In genomic region chr16:88662843-88663606, GRCh38 we compare ENCODE assay signal across 1 cellular context.
TF ChIP-seq lines count a peak whose summit lies in the region.

TSS of gene MVD (minus strand) at chr16:88663091. CDS start at chr16:88663080, 11 bp downstream.

TF ChIP-seq in WTC11, 78 proteins besides CTCF, POLR2A, EP300 and RAD21 (continued from another document):
- no peak for TF ChIP-seq RELA (CRISPR knock-in tag; IDR thresholded peaks at IDR 0.05; ENCODE audit: borderline replicate concordance)
- TF ChIP-seq FOXP4 (CRISPR knock-in tag; IDR thresholded peaks at IDR 0.05), result peak; percentile 48; the same call in 1 of the 2 replicates
- TF ChIP-seq CBFB (CRISPR knock-in tag; IDR thresholded peaks at IDR 0.05; ENCODE audit: low read depth), result no peak
- TF ChIP-seq FOXK1 (CRISPR knock-in tag; IDR thresholded peaks at IDR 0.05), result peak; percentile 90
- TF ChIP-seq MXD4 (CRISPR knock-in tag; IDR thresholded peaks at IDR 0.05; ENCODE audit: borderline replicate concordance), result no peak
- no peak for TF ChIP-seq ZNF671 (CRISPR knock-in tag; IDR thresholded peaks at IDR 0.05)
- TF ChIP-seq ZNF232 (CRISPR knock-in tag; IDR thresholded peaks at IDR 0.05), result peak; percentile 81
- TF ChIP-seq TEAD4 (CRISPR knock-in tag; IDR thresholded peaks at IDR 0.05), result no peak
- TF ChIP-seq SMAD3 (CRISPR knock-in tag; IDR thresholded peaks at IDR 0.05; ENCODE audit: borderline replicate concordance), result peak; percentile 69; the same call in 1 of the 2 replicates
- no peak for TF ChIP-seq ZMAT4 (CRISPR knock-in tag; IDR thresholded peaks at IDR 0.05)
- TF ChIP-seq, protein P1, sequence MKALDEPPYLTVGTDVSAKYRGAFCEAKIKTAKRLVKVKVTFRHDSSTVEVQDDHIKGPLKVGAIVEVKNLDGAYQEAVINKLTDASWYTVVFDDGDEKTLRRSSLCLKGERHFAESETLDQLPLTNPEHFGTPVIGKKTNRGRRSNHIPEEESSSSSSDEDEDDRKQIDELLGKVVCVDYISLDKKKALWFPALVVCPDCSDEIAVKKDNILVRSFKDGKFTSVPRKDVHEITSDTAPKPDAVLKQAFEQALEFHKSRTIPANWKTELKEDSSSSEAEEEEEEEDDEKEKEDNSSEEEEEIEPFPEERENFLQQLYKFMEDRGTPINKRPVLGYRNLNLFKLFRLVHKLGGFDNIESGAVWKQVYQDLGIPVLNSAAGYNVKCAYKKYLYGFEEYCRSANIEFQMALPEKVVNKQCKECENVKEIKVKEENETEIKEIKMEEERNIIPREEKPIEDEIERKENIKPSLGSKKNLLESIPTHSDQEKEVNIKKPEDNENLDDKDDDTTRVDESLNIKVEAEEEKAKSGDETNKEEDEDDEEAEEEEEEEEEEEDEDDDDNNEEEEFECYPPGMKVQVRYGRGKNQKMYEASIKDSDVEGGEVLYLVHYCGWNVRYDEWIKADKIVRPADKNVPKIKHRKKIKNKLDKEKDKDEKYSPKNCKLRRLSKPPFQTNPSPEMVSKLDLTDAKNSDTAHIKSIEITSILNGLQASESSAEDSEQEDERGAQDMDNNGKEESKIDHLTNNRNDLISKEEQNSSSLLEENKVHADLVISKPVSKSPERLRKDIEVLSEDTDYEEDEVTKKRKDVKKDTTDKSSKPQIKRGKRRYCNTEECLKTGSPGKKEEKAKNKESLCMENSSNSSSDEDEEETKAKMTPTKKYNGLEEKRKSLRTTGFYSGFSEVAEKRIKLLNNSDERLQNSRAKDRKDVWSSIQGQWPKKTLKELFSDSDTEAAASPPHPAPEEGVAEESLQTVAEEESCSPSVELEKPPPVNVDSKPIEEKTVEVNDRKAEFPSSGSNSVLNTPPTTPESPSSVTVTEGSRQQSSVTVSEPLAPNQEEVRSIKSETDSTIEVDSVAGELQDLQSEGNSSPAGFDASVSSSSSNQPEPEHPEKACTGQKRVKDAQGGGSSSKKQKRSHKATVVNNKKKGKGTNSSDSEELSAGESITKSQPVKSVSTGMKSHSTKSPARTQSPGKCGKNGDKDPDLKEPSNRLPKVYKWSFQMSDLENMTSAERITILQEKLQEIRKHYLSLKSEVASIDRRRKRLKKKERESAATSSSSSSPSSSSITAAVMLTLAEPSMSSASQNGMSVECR (CRISPR knock-in tag; IDR thresholded peaks at IDR 0.05; ENCODE audit: borderline replicate concordance), result no peak; the same call in 1 of the 2 replicates
- TF ChIP-seq AR (CRISPR knock-in tag; IDR thresholded peaks at IDR 0.05), result no peak
- no peak for TF ChIP-seq ATF3 (CRISPR knock-in tag; conservative IDR thresholded peaks at IDR 0.05)
- peak; percentile 100 for TF ChIP-seq SP1 (CRISPR knock-in tag; conservative IDR thresholded peaks at IDR 0.05)
- TF ChIP-seq ZNF121 (CRISPR knock-in tag; IDR thresholded peaks at IDR 0.05), result no peak
- TF ChIP-seq ATF1 (CRISPR knock-in tag; IDR thresholded peaks at IDR 0.05), result no peak
- TF ChIP-seq ZSCAN18 (CRISPR knock-in tag; IDR thresholded peaks at IDR 0.05), result no peak
- 0 out of 2 replicates have a peak, but pooled peaks have one; percentile 60 for TF ChIP-seq GABPB1 (CRISPR knock-in tag; IDR thresholded peaks at IDR 0.05)
- peak; percentile 92 for TF ChIP-seq CREM (CRISPR knock-in tag; IDR thresholded peaks at IDR 0.05)
- peak; percentile 99 for TF ChIP-seq NFYB (CRISPR knock-in tag; conservative IDR thresholded peaks at IDR 0.05; ENCODE audit: low read depth)
- peak; percentile 59 for TF ChIP-seq ETV6 (CRISPR knock-in tag; IDR thresholded peaks at IDR 0.05)
- TF ChIP-seq, protein P2, sequence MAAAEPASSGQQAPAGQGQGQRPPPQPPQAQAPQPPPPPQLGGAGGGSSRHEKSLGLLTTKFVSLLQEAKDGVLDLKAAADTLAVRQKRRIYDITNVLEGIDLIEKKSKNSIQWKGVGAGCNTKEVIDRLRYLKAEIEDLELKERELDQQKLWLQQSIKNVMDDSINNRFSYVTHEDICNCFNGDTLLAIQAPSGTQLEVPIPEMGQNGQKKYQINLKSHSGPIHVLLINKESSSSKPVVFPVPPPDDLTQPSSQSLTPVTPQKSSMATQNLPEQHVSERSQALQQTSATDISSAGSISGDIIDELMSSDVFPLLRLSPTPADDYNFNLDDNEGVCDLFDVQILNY (CRISPR knock-in tag; IDR thresholded peaks at IDR 0.05), result peak; percentile 43; the same call in 1 of the 2 replicates
- TF ChIP-seq ATF6 (CRISPR knock-in tag; IDR thresholded peaks at IDR 0.05), result no peak
- TF ChIP-seq HMGXB4 (CRISPR knock-in tag; IDR thresholded peaks at IDR 0.05), result peak; percentile 59; the same call in 1 of the 2 replicates
- no peak for TF ChIP-seq ATF2 (CRISPR knock-in tag; IDR thresholded peaks at IDR 0.05; ENCODE audit: borderline replicate concordance, low read depth)
- no peak for TF ChIP-seq ZNF263 (CRISPR knock-in tag; IDR thresholded peaks at IDR 0.05; ENCODE audit: low read depth)
- no peak for TF ChIP-seq ZNF281 (CRISPR knock-in tag; IDR thresholded peaks at IDR 0.05)
- TF ChIP-seq ZNF396 (CRISPR knock-in tag; IDR thresholded peaks at IDR 0.05; ENCODE audit: borderline replicate concordance), result no peak
